In the genomic region with DNA sequence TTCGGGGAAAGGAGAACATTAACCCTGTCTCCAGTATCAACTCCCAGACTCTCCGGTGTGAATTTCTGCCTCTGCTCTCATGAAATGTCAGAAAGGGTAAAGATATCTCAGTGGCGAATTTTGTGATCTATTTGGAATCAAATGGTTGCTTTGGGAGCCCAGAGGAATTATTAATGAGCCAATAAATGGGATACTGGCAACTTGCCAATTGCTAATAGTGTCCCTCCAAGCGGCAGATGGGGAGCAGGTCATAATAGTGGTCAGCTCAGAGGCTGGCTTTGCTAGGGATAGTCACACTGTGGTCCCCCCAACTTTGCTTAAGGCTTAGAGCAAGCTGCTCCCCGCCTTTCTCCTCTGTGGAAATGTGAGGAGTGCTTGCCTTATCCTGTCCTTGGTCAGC, we compare ENCODE assay signal across 23 cellular contexts.
DNase-seq lines count a peak whose midpoint lies in the region; ATAC-seq, FAIRE-seq and TF ChIP-seq lines count a peak whose summit lies in the region.
"Had no signal": no experiment of that assay in that cellular context is flagged by ENCODE, and none has a peak within 500 bp of the region (broad histone marks: within the 10 kb centered on the region; RNA-seq: fewer than 3 reads in every experiment).

No MANE protein-coding gene starts in this region.

- H3K4me1 ChIP-seq in GM12878 (ENCODE audit: control insufficient read depth, insufficient read depth, low read length): peaks cover 40% of the 10 kb centered on the region

- H3K4me3 Mint-ChIP-seq in activated naive CD8-positive, alpha-beta T cell treated with anti-CD3 and anti-CD28 coated beads, Interleukin-2, amount 10 ng/mL, durations not matched to agents 7 days and 5 days: no peak overlapping the region
- H3K4me3 Mint-ChIP-seq in activated naive CD8-positive, alpha-beta T cell treated with anti-CD3 and anti-CD28 coated beads, Interleukin-2, amount 50 U/mL, for 24 hours: no peak overlapping the region
- H3K4me3 Mint-ChIP-seq in glutamatergic neuron (ENCODE audit: unreplicated experiment): no peak overlapping the region
- H3K4me3 Mint-ChIP-seq in activated T-cell treated with anti-CD3 and anti-CD28 coated beads, Interleukin-2, amount 50 U/mL, for 24 hours: no peak overlapping the region
- H3K4me3 Mint-ChIP-seq: B cell had no signal

- peak overlapping the region; percentile 88 for H3K27ac Mint-ChIP-seq in activated naive CD8-positive, alpha-beta T cell treated with anti-CD3 and anti-CD28 coated beads, Interleukin-2, amount 10 ng/mL, durations not matched to agents 7 days and 5 days
- H3K27ac Mint-ChIP-seq in activated naive CD8-positive, alpha-beta T cell treated with anti-CD3 and anti-CD28 coated beads, Interleukin-2, amount 50 U/mL, for 24 hours: no peak overlapping the region
- H3K27ac Mint-ChIP-seq in glutamatergic neuron (ENCODE audit: unreplicated experiment): peak overlapping the region; percentile 20
- no peak overlapping the region for H3K27ac Mint-ChIP-seq in activated T-cell treated with anti-CD3 and anti-CD28 coated beads, Interleukin-2, amount 50 U/mL, for 24 hours
- H3K27ac Mint-ChIP-seq: B cell had no signal

- no peak for DNase-seq in activated naive CD8-positive, alpha-beta T cell treated with anti-CD3 and anti-CD28 coated beads, Interleukin-2, amount 10 ng/mL, durations not matched to agents 7 days and 5 days
- DNase-seq in activated naive CD8-positive, alpha-beta T cell treated with anti-CD3 and anti-CD28 coated beads, Interleukin-2, amount 50 U/mL, for 24 hours: no peak
- no peak for DNase-seq in GM12878 (ENCODE audit: low read depth, low spot score)
- DNase-seq in glutamatergic neuron: no peak
- DNase-seq in activated T-cell treated with anti-CD3 and anti-CD28 coated beads, Interleukin-2, amount 50 U/mL, for 24 hours: no peak
- DNase-seq in UCSD-AML1 (lab: John Stamatoyannopoulos, UW; ENCODE audit: unreplicated experiment): no peak
- DNase-seq in glomerular visceral epithelial cell (ENCODE audit: extremely low spot score): no peak
- DNase-seq: CD8-positive, alpha-beta memory T cell; DMS153; DND-41; GM23248; H7; KG1; MG63; NCI-H1105 treated with DMSO at 0.1 percent for 48 hours; NCI-H146; NCI-H1930; NCI-H524 treated with DMSO at 0.1 percent for 48 hours; NCI-H774; SHP77 had no signal

- WGBS in GM12878 (ENCODE audit: insufficient coverage, insufficient replicate concordance, low lambda C conversion rate, missing lambda C conversion rate): 87% methylated on average over 5 of the region's 5 CpGs

- H3K9ac ChIP-seq in GM12878 (ENCODE audit: control insufficient read depth, insufficient read depth, low read length): no peak overlapping the region
- H3K9ac ChIP-seq: GM23248 had no signal

- H3K79me2 ChIP-seq in GM12878 (ENCODE audit: control insufficient read depth, insufficient read depth, low read length): no peaks in the 10 kb centered on the region

- no TSS peak for BruUV-seq in GM12878 (replicated peaks; lab: Mats Ljungman, UMichigan)

- H3K27ac ChIP-seq in GM12878 (ENCODE audit: control insufficient read depth, insufficient read depth): peak overlapping the region; percentile 13; the same call in 1 of the 2 replicates
- H3K27ac ChIP-seq: GM23248, RWPE1 had no signal

- TF ChIP-seq CTCF in GM12878 (IDR thresholded peaks at IDR 0.05 in 2 of 3, conservative IDR thresholded peaks at IDR 0.05 in 1 of 3; ENCODE audit: control insufficient read depth in 2 of 3, extremely low read depth in 1 of 3, insufficient read depth in 1 of 3, low read depth in 3 of 3, low read length in 3 of 3): no peak
- TF ChIP-seq CTCF in glutamatergic neuron (IDR thresholded peaks at IDR 0.05; ENCODE audit: partially characterized antibody, unreplicated experiment): no peak

- H3K27me3 ChIP-seq in GM12878 (replicated peaks in 1 of 2; ENCODE audit: control insufficient read depth in 2 of 2, insufficient read depth in 2 of 2, low read length in 1 of 2): no peaks in the 10 kb centered on the region
- H3K27me3 ChIP-seq: MG63 had no signal

- no peak overlapping the region for H3K4me3 ChIP-seq in GM12878
- H3K4me3 ChIP-seq: GM23248, MG63 had no signal

- no peak for TF ChIP-seq RAD21 in GM12878 (IDR thresholded peaks at IDR 0.05; ENCODE audit: insufficient read depth, low read depth, low read length)

- no peak for FAIRE-seq in GM12878 (lab: Jason Lieb, UNC)

- RAD21 ChIA-PET in GM12878 (lab: Charles Lee; ENCODE audit: unreplicated experiment): interaction anchor here (0.8 kb wide), 1 partner anchor 64 kb away, joined by 3 read pairs; no protein-coding TSS in a partner anchor

- TF ChIP-seq EP300 in GM12878 (IDR thresholded peaks at IDR 0.05; ENCODE audit: borderline replicate concordance in 1 of 2, control insufficient read depth in 1 of 2, low read depth in 2 of 2, low read length in 2 of 2): no peak

- TF ChIP-seq POLR2A in GM12878 (IDR thresholded peaks at IDR 0.05; ENCODE audit: low read depth, low read length): no peak

- no peak for ATAC-seq in activated naive CD8-positive, alpha-beta T cell treated with anti-CD3 and anti-CD28 coated beads, Interleukin-2, amount 10 ng/mL, durations not matched to agents 7 days and 5 days (ENCODE audit: low read depth)
- ATAC-seq in activated naive CD8-positive, alpha-beta T cell treated with anti-CD3 and anti-CD28 coated beads, Interleukin-2, amount 50 U/mL, for 24 hours: no peak
- ATAC-seq in GM12878: no peak
- ATAC-seq: Panc1 had no signal

- H3K36me3 Mint-ChIP-seq in activated naive CD8-positive, alpha-beta T cell treated with anti-CD3 and anti-CD28 coated beads, Interleukin-2, amount 10 ng/mL, durations not matched to agents 7 days and 5 days: peaks cover 29% of the 10 kb centered on the region
- no peaks in the 10 kb centered on the region for H3K36me3 Mint-ChIP-seq in activated naive CD8-positive, alpha-beta T cell treated with anti-CD3 and anti-CD28 coated beads, Interleukin-2, amount 50 U/mL, for 24 hours (ENCODE audit: low read depth)
- peaks cover 8% of the 10 kb centered on the region for H3K36me3 Mint-ChIP-seq in glutamatergic neuron (ENCODE audit: unreplicated experiment)
- no peaks in the 10 kb centered on the region for H3K36me3 Mint-ChIP-seq in activated T-cell treated with anti-CD3 and anti-CD28 coated beads, Interleukin-2, amount 50 U/mL, for 24 hours (ENCODE audit: low read depth)

- POLR2A ChIA-PET in activated naive CD8-positive, alpha-beta T cell treated with anti-CD3 and anti-CD28 coated beads, Interleukin-2, amount 10 ng/mL, durations not matched to agents 7 days and 5 days (lab: Charles Lee): interaction anchor here (1.3 kb wide), 1 partner anchor 525 kb away, joined by 3 read pairs; the partner anchor contains the start of genes BRCA2 and ZAR1L
- POLR2A ChIA-PET in GM12878 (lab: Charles Lee): interaction anchor here (0.9 kb wide), 1 partner anchor 41 kb away, joined by 5 read pairs; no protein-coding TSS in a partner anchor

- no peaks in the 10 kb centered on the region for H3K27me3 Mint-ChIP-seq in activated naive CD8-positive, alpha-beta T cell treated with anti-CD3 and anti-CD28 coated beads, Interleukin-2, amount 10 ng/mL, durations not matched to agents 7 days and 5 days
- no peaks in the 10 kb centered on the region for H3K27me3 Mint-ChIP-seq in activated naive CD8-positive, alpha-beta T cell treated with anti-CD3 and anti-CD28 coated beads, Interleukin-2, amount 50 U/mL, for 24 hours
- peaks cover 3% of the 10 kb centered on the region for H3K27me3 Mint-ChIP-seq in glutamatergic neuron (ENCODE audit: unreplicated experiment)
- no peaks in the 10 kb centered on the region for H3K27me3 Mint-ChIP-seq in activated T-cell treated with anti-CD3 and anti-CD28 coated beads, Interleukin-2, amount 50 U/mL, for 24 hours
- H3K27me3 Mint-ChIP-seq: B cell had no signal

- in situ Hi-C loops in GM12878 (cut with MboI): no loop called here

- no peak overlapping the region; the same call in 1 of the 2 replicates for H2AFZ ChIP-seq in GM12878 (ENCODE audit: control insufficient read depth, low read depth, low read length)
- H2AFZ ChIP-seq: GM23248 had no signal

- H3K4me2 ChIP-seq in GM12878 (ENCODE audit: control insufficient read depth, insufficient read depth): no peak overlapping the region

- peaks cover 13% of the 10 kb centered on the region for H3K9me3 Mint-ChIP-seq in activated naive CD8-positive, alpha-beta T cell treated with anti-CD3 and anti-CD28 coated beads, Interleukin-2, amount 10 ng/mL, durations not matched to agents 7 days and 5 days
- peaks cover 6% of the 10 kb centered on the region for H3K9me3 Mint-ChIP-seq in activated naive CD8-positive, alpha-beta T cell treated with anti-CD3 and anti-CD28 coated beads, Interleukin-2, amount 50 U/mL, for 24 hours
- H3K9me3 Mint-ChIP-seq in glutamatergic neuron (ENCODE audit: unreplicated experiment): peaks cover 10% of the 10 kb centered on the region
- H3K9me3 Mint-ChIP-seq in activated T-cell treated with anti-CD3 and anti-CD28 coated beads, Interleukin-2, amount 50 U/mL, for 24 hours: peaks cover 6% of the 10 kb centered on the region

- no peaks in the 10 kb centered on the region for H3K36me3 ChIP-seq in GM12878 (ENCODE audit: control insufficient read depth in 2 of 2, insufficient read depth in 2 of 2, low read length in 1 of 2)
- H3K36me3 ChIP-seq: MG63 had no signal

- SMC1A ChIA-PET in GM12878 (lab: Charles Lee; ENCODE audit: uncharacterized antibody, unreplicated experiment): interaction anchor here (1.1 to 1.8 kb wide), 2 partner anchors 64 to 66 kb away, joined by 3 to 4 read pairs; no protein-coding TSS in a partner anchor

- H4K20me1 ChIP-seq in GM12878 (ENCODE audit: control insufficient read depth, insufficient read depth): no peaks in the 10 kb centered on the region

- intact Hi-C loops in GM12878 (cut with micrococcal nuclease; ENCODE audit: unreplicated experiment): no loop called here

- CTCF ChIA-PET in GM12878 (lab: Yijun Ruan, JAX): no interaction called here

- H3K9me3 ChIP-seq in GM12878 (replicated peaks; ENCODE audit: control insufficient read depth, insufficient read depth, low read length): peaks cover 2% of the 10 kb centered on the region
- H3K9me3 ChIP-seq: MG63 had no signal

- H3K4me1 Mint-ChIP-seq in activated naive CD8-positive, alpha-beta T cell treated with anti-CD3 and anti-CD28 coated beads, Interleukin-2, amount 10 ng/mL, durations not matched to agents 7 days and 5 days: peaks cover 13% of the 10 kb centered on the region
- peaks cover 6% of the 10 kb centered on the region for H3K4me1 Mint-ChIP-seq in activated naive CD8-positive, alpha-beta T cell treated with anti-CD3 and anti-CD28 coated beads, Interleukin-2, amount 50 U/mL, for 24 hours
- peaks cover 25% of the 10 kb centered on the region for H3K4me1 Mint-ChIP-seq in glutamatergic neuron (ENCODE audit: low read depth, unreplicated experiment)
- peaks cover 15% of the 10 kb centered on the region for H3K4me1 Mint-ChIP-seq in activated T-cell treated with anti-CD3 and anti-CD28 coated beads, Interleukin-2, amount 50 U/mL, for 24 hours (ENCODE audit: low read depth)

Comparison
In these comparisons a context has a peak if more than half of its experiments do, and no peak if none do; other contexts are left out.
1. H3K27ac Mint-ChIP-seq: peak in activated naive CD8-positive, alpha-beta T cell treated with anti-CD3 and anti-CD28 coated beads, Interleukin-2, amount 10 ng/mL, durations not matched to agents 7 days and 5 days (single experiment) and glutamatergic neuron (single experiment); none in activated naive CD8-positive, alpha-beta T cell treated with anti-CD3 and anti-CD28 coated beads, Interleukin-2, amount 50 U/mL, for 24 hours (single experiment) and activated T-cell treated with anti-CD3 and anti-CD28 coated beads, Interleukin-2, amount 50 U/mL, for 24 hours (single experiment).